ENCODE assay signal across 17 cellular contexts in genomic region chr2:127753374-127753773, GRCh38. TPM values are rescaled to one million over a fixed set of nuclear protein-coding genes. Genes with fewer than 3 reads are reported as not detected.
DNase-seq lines count a peak whose midpoint lies in the region; ATAC-seq lines count a peak whose summit lies in the region.
"Had no signal": no experiment of that assay in that cellular context is flagged by ENCODE, and none has a peak within 500 bp of the region (broad histone marks: within the 10 kb centered on the region; RNA-seq: fewer than 3 reads in every experiment).

No MANE protein-coding gene starts in this region.

- peaks cover 15% of the 10 kb centered on the region for H3K36me3 Mint-ChIP-seq in activated CD4-positive, alpha-beta memory T cell treated with anti-CD3 and anti-CD28 coated beads for 36 hours
- H3K36me3 Mint-ChIP-seq in activated CD4-positive, alpha-beta memory T cell treated with anti-CD3 and anti-CD28 coated beads, Interleukin-2, amount 10 ng/mL, durations not matched to agents 7 days and 5 days (ENCODE audit: low read depth) = peaks cover 25% of the 10 kb centered on the region
- peaks cover 0 to 1% of the 10 kb centered on the region in 2 donors for H3K36me3 Mint-ChIP-seq in activated naive CD4-positive, alpha-beta T cell treated with anti-CD3 and anti-CD28 coated beads, Interleukin-2, amount 50 U/mL, for 72 hours
- peaks cover 24% of the 10 kb centered on the region for H3K36me3 Mint-ChIP-seq in activated T-helper 1 cell treated with anti-CD3 and anti-CD28 coated beads, Interleukin-12 subunit alpha, Interleukin-12 subunit beta, Interleukin-2, Interleukin-4 antibody, amounts not matched to agents 30 ng/mL and 10 ng/mL and 1 ng/mL, durations not matched to agents 14 hours and 24 hours and 36 hours (ENCODE audit: low read depth)

- POLR2A ChIA-PET in activated CD4-positive, alpha-beta memory T cell treated with anti-CD3 and anti-CD28 coated beads for 36 hours (lab: Charles Lee) = no interaction called here
- POLR2A ChIA-PET in activated CD4-positive, alpha-beta memory T cell treated with anti-CD3 and anti-CD28 coated beads, Interleukin-2, amount 10 ng/mL, durations not matched to agents 7 days and 5 days (lab: Charles Lee) = no interaction called here

- H3K4me1 Mint-ChIP-seq in activated CD4-positive, alpha-beta memory T cell treated with anti-CD3 and anti-CD28 coated beads for 36 hours (ENCODE audit: low read depth) = peaks cover 16% of the 10 kb centered on the region
- peaks cover 3% of the 10 kb centered on the region for H3K4me1 Mint-ChIP-seq in activated CD4-positive, alpha-beta memory T cell treated with anti-CD3 and anti-CD28 coated beads, Interleukin-2, amount 10 ng/mL, durations not matched to agents 7 days and 5 days
- peaks cover 4% of the 10 kb centered on the region for H3K4me1 Mint-ChIP-seq in activated T-helper 1 cell treated with anti-CD3 and anti-CD28 coated beads, Interleukin-12 subunit alpha, Interleukin-12 subunit beta, Interleukin-2, Interleukin-4 antibody, amounts not matched to agents 30 ng/mL and 10 ng/mL and 1 ng/mL, durations not matched to agents 14 hours and 24 hours and 36 hours (ENCODE audit: low read depth)
- H3K4me1 Mint-ChIP-seq: GM23338 had no signal

- H3K9me3 Mint-ChIP-seq in activated CD4-positive, alpha-beta memory T cell treated with anti-CD3 and anti-CD28 coated beads for 36 hours = no peaks in the 10 kb centered on the region
- H3K9me3 Mint-ChIP-seq in activated CD4-positive, alpha-beta memory T cell treated with anti-CD3 and anti-CD28 coated beads, Interleukin-2, amount 10 ng/mL, durations not matched to agents 7 days and 5 days = no peaks in the 10 kb centered on the region
- no peaks in the 10 kb centered on the region for H3K9me3 Mint-ChIP-seq in activated naive CD4-positive, alpha-beta T cell treated with anti-CD3 and anti-CD28 coated beads, Interleukin-2, amount 50 U/mL, for 72 hours
- no peaks in the 10 kb centered on the region for H3K9me3 Mint-ChIP-seq in activated T-helper 1 cell treated with anti-CD3 and anti-CD28 coated beads, Interleukin-12 subunit alpha, Interleukin-12 subunit beta, Interleukin-2, Interleukin-4 antibody, amounts not matched to agents 30 ng/mL and 10 ng/mL and 1 ng/mL, durations not matched to agents 14 hours and 24 hours and 36 hours
- H3K9me3 Mint-ChIP-seq: CD14-positive monocyte; CD4-positive, alpha-beta memory T cell; GM23338 had no signal

- peak overlapping the region; percentile 30 for H3K27ac Mint-ChIP-seq in activated CD4-positive, alpha-beta memory T cell treated with anti-CD3 and anti-CD28 coated beads for 36 hours
- H3K27ac Mint-ChIP-seq in activated CD4-positive, alpha-beta memory T cell treated with anti-CD3 and anti-CD28 coated beads, Interleukin-2, amount 10 ng/mL, durations not matched to agents 7 days and 5 days = no peak overlapping the region
- H3K27ac Mint-ChIP-seq in activated naive CD4-positive, alpha-beta T cell treated with anti-CD3 and anti-CD28 coated beads, Interleukin-2, amount 50 U/mL, for 72 hours = no peak overlapping the region
- peak overlapping the region; percentile 1 for H3K27ac Mint-ChIP-seq in activated T-helper 1 cell treated with anti-CD3 and anti-CD28 coated beads, Interleukin-12 subunit alpha, Interleukin-12 subunit beta, Interleukin-2, Interleukin-4 antibody, amounts not matched to agents 30 ng/mL and 10 ng/mL and 1 ng/mL, durations not matched to agents 14 hours and 24 hours and 36 hours
- H3K27ac Mint-ChIP-seq: CD14-positive monocyte; CD4-positive, alpha-beta memory T cell; GM23338 had no signal

- no peaks in the 10 kb centered on the region for H3K27me3 ChIP-seq in ectodermal cell (ENCODE audit: control insufficient read depth, insufficient read depth, low read length, poor library complexity, severe bottlenecking)
- H3K27me3 ChIP-seq: BLaER1 had no signal

- H3K4me3 Mint-ChIP-seq in activated CD4-positive, alpha-beta memory T cell treated with anti-CD3 and anti-CD28 coated beads for 36 hours = no peak overlapping the region
- no peak overlapping the region for H3K4me3 Mint-ChIP-seq in activated CD4-positive, alpha-beta memory T cell treated with anti-CD3 and anti-CD28 coated beads, Interleukin-2, amount 10 ng/mL, durations not matched to agents 7 days and 5 days
- H3K4me3 Mint-ChIP-seq in activated T-helper 1 cell treated with anti-CD3 and anti-CD28 coated beads, Interleukin-12 subunit alpha, Interleukin-12 subunit beta, Interleukin-2, Interleukin-4 antibody, amounts not matched to agents 30 ng/mL and 10 ng/mL and 1 ng/mL, durations not matched to agents 14 hours and 24 hours and 36 hours = no peak overlapping the region
- H3K4me3 Mint-ChIP-seq: CD14-positive monocyte; CD4-positive, alpha-beta memory T cell; GM23338 had no signal

- no peaks in the 10 kb centered on the region for H3K4me1 ChIP-seq in ectodermal cell (ENCODE audit: control insufficient read depth, insufficient read depth, low read length)
- H3K4me1 ChIP-seq: BLaER1 had no signal

- peak; percentile 35 to 51 for ATAC-seq in activated naive CD4-positive, alpha-beta T cell treated with anti-CD3 and anti-CD28 coated beads, Interleukin-2, amount 50 U/mL, for 72 hours
- ATAC-seq: GM23338 had no signal

- DNase-seq in activated CD4-positive, alpha-beta memory T cell treated with anti-CD3 and anti-CD28 coated beads for 36 hours = no peak
- DNase-seq in activated CD4-positive, alpha-beta memory T cell treated with anti-CD3 and anti-CD28 coated beads, Interleukin-2, amount 10 ng/mL, durations not matched to agents 7 days and 5 days = no peak
- no peak for DNase-seq in activated naive CD4-positive, alpha-beta T cell treated with anti-CD3 and anti-CD28 coated beads, Interleukin-2, amount 50 U/mL, for 72 hours (ENCODE audit: low spot score in 2 of 2)
- DNase-seq in activated naive CD4-positive, alpha-beta T cell treated with Interleukin-2 at 50 U/mL for 16 hours = no peak
- no peak for DNase-seq in activated T-helper 1 cell treated with anti-CD3 and anti-CD28 coated beads, Interleukin-12 subunit alpha, Interleukin-12 subunit beta, Interleukin-2, Interleukin-4 antibody, amounts not matched to agents 30 ng/mL and 10 ng/mL and 1 ng/mL, durations not matched to agents 14 hours and 24 hours and 36 hours (ENCODE audit: low spot score)
- no peak for DNase-seq in NCI-H1105 treated with DMSO at 0.1 percent for 48 hours (lab: John Stamatoyannopoulos, UW)
- DNase-seq in NCI-H524 treated with DMSO at 0.1 percent for 48 hours (lab: John Stamatoyannopoulos, UW) = no peak
- DNase-seq: 8988T; CD4-positive, alpha-beta memory T cell; DMS153; DMS79; GDM1; HCEC 1CT had no signal

- no peaks in the 10 kb centered on the region for H3K9me3 ChIP-seq in ectodermal cell (ENCODE audit: control insufficient read depth, low read length)
- H3K9me3 ChIP-seq: BLaER1 had no signal

- peak overlapping the region; percentile 16 for H3K27ac ChIP-seq in ectodermal cell (ENCODE audit: insufficient read depth, low read depth, low read length, poor library complexity, severe bottlenecking)
- H3K27ac ChIP-seq: BLaER1 had no signal

- CTCF ChIA-PET in activated CD4-positive, alpha-beta memory T cell treated with anti-CD3 and anti-CD28 coated beads for 36 hours (lab: Charles Lee) = interaction anchor here (0.6 kb wide), 1 partner anchor 49 kb away, joined by 3 read pairs; no protein-coding TSS in a partner anchor
- CTCF ChIA-PET in activated CD4-positive, alpha-beta memory T cell treated with anti-CD3 and anti-CD28 coated beads, Interleukin-2, amount 10 ng/mL, durations not matched to agents 7 days and 5 days (lab: Charles Lee) = no interaction called here

- H3K27me3 Mint-ChIP-seq in activated CD4-positive, alpha-beta memory T cell treated with anti-CD3 and anti-CD28 coated beads for 36 hours = no peaks in the 10 kb centered on the region
- no peaks in the 10 kb centered on the region for H3K27me3 Mint-ChIP-seq in activated CD4-positive, alpha-beta memory T cell treated with anti-CD3 and anti-CD28 coated beads, Interleukin-2, amount 10 ng/mL, durations not matched to agents 7 days and 5 days
- no peaks in the 10 kb centered on the region for H3K27me3 Mint-ChIP-seq in activated T-helper 1 cell treated with anti-CD3 and anti-CD28 coated beads, Interleukin-12 subunit alpha, Interleukin-12 subunit beta, Interleukin-2, Interleukin-4 antibody, amounts not matched to agents 30 ng/mL and 10 ng/mL and 1 ng/mL, durations not matched to agents 14 hours and 24 hours and 36 hours (ENCODE audit: insufficient read depth)
- H3K27me3 Mint-ChIP-seq: CD4-positive, alpha-beta memory T cell had no signal

- no peak overlapping the region for H3K4me3 ChIP-seq in ectodermal cell (ENCODE audit: insufficient read depth, low read depth, low read length)
- H3K4me3 ChIP-seq: BLaER1, GM23338 had no signal

- no peaks in the 10 kb centered on the region for H3K36me3 ChIP-seq in ectodermal cell (ENCODE audit: control insufficient read depth, insufficient read depth, low read length)

- intact Hi-C loops in activated CD4-positive, alpha-beta memory T cell treated with anti-CD3 and anti-CD28 coated beads for 36 hours (cut with micrococcal nuclease) = no loop called here
- intact Hi-C loops in activated T-helper 1 cell treated with anti-CD3 and anti-CD28 coated beads, Interleukin-12 subunit alpha, Interleukin-12 subunit beta, Interleukin-2, Interleukin-4 antibody, amounts not matched to agents 30 ng/mL and 10 ng/mL and 1 ng/mL, durations not matched to agents 14 hours and 24 hours and 36 hours (cut with micrococcal nuclease) = no loop called here

RNA-seq across cellular contexts. Expression of gene SFT2D3, which starts 52.1 kb away (rescaled TPM):
- 1 to 10 TPM; 3.1 to 3.6 TPM for total RNA-seq in activated CD4-positive, alpha-beta memory T cell treated with anti-CD3 and anti-CD28 coated beads for 36 hours
- 1 to 10 TPM; 5.2 to 5.8 TPM for total RNA-seq in activated CD4-positive, alpha-beta memory T cell treated with anti-CD3 and anti-CD28 coated beads, Interleukin-2, amount 10 ng/mL, durations not matched to agents 7 days and 5 days
- total RNA-seq in activated naive CD4-positive, alpha-beta T cell treated with anti-CD3 and anti-CD28 coated beads, Interleukin-2, amount 50 U/mL, for 72 hours = 1 to 10 TPM; 2.6 to 3.5 TPM
- total RNA-seq in activated T-helper 1 cell treated with anti-CD3 and anti-CD28 coated beads, Interleukin-12 subunit alpha, Interleukin-12 subunit beta, Interleukin-2, Interleukin-4 antibody, amounts not matched to agents 30 ng/mL and 10 ng/mL and 1 ng/mL, durations not matched to agents 14 hours and 24 hours and 36 hours = 6.6 and 7.1 TPM in 2 replicates
- polyA plus RNA-seq in ectodermal cell (2013, experiment 1 of 4) = 19.5 TPM
- polyA plus RNA-seq in ectodermal cell (2013, experiment 2 of 4) = 21.9 TPM
- 18.0 TPM for polyA plus RNA-seq in ectodermal cell (2013, experiment 3 of 4)
- 19.6 TPM for polyA plus RNA-seq in ectodermal cell (2013, experiment 4 of 4)
- polyA plus RNA-seq: GM23338 had no signal

RNA-seq across cellular contexts. Expression of gene WDR33, which starts 57.6 kb away (rescaled TPM):
- 10 to 100 TPM; 62.9 to 64.7 TPM for total RNA-seq in activated CD4-positive, alpha-beta memory T cell treated with anti-CD3 and anti-CD28 coated beads for 36 hours
- 10 to 100 TPM; 63.7 to 65.1 TPM for total RNA-seq in activated CD4-positive, alpha-beta memory T cell treated with anti-CD3 and anti-CD28 coated beads, Interleukin-2, amount 10 ng/mL, durations not matched to agents 7 days and 5 days
- total RNA-seq in activated naive CD4-positive, alpha-beta T cell treated with anti-CD3 and anti-CD28 coated beads, Interleukin-2, amount 50 U/mL, for 72 hours = 10 to 100 TPM; 70.8 to 80.5 TPM
- 81.0 and 82.4 TPM in 2 replicates for total RNA-seq in activated T-helper 1 cell treated with anti-CD3 and anti-CD28 coated beads, Interleukin-12 subunit alpha, Interleukin-12 subunit beta, Interleukin-2, Interleukin-4 antibody, amounts not matched to agents 30 ng/mL and 10 ng/mL and 1 ng/mL, durations not matched to agents 14 hours and 24 hours and 36 hours
- polyA plus RNA-seq in ectodermal cell (2013, experiment 1 of 4) = 59.0 TPM
- 55.5 TPM for polyA plus RNA-seq in ectodermal cell (2013, experiment 2 of 4)
- 34.9 TPM for polyA plus RNA-seq in ectodermal cell (2013, experiment 3 of 4)
- polyA plus RNA-seq in ectodermal cell (2013, experiment 4 of 4) = 33.4 TPM

Comparison
In these comparisons a context has a peak if more than half of its experiments do, and no peak if none do; other contexts are left out.
1. H3K27ac Mint-ChIP-seq: peak in activated CD4-positive, alpha-beta memory T cell treated with anti-CD3 and anti-CD28 coated beads for 36 hours (single experiment) and activated T-helper 1 cell treated with anti-CD3 and anti-CD28 coated beads, Interleukin-12 subunit alpha, Interleukin-12 subunit beta, Interleukin-2, Interleukin-4 antibody, amounts not matched to agents 30 ng/mL and 10 ng/mL and 1 ng/mL, durations not matched to agents 14 hours and 24 hours and 36 hours (single experiment); none in activated CD4-positive, alpha-beta memory T cell treated with anti-CD3 and anti-CD28 coated beads, Interleukin-2, amount 10 ng/mL, durations not matched to agents 7 days and 5 days (single experiment) and activated naive CD4-positive, alpha-beta T cell treated with anti-CD3 and anti-CD28 coated beads, Interleukin-2, amount 50 U/mL, for 72 hours (0 of 2).